In the genomic region with DNA sequence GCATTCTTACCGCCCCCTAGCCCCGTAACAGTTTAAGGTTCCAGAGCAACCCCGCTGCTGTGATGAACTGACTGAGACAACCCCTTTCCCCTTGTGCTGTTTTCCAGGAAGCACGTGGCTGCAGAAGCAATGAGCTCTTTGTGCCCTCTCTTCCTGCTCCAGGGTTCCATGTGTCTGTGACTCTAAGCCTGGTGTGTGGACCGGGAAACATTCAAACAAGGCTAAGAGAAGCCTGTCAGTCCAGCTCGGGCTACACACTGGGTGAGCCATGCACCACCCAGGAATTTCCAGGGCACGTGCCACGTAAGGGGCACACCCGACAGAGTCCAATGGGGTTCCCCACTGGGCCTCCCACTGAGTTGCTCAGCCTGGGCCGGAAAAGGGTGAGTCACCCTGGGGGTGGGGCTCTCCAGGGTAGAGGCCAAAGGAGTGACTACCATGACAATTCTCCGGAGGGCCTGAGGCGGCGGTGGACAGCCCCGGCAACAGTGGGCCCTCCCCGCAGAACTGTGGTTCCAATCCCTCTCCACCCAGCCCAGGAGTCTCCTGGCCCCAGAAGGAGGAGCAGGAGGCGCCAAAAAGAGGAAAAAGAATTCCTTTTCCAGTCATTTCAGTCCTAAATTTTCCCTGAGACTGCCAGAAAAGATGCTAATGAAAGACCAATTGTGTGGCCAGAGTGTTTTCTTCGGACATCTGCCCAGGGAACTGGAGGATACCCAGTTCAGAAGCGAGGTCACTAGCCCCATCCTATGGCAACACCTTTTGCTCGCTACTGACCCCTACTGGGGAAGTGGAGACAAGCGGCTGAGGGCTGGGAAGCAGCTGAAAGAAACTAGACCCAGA, we compare ENCODE assay signal across 1 cellular context.
A peak's percentile ranks its signal among the peaks of the same experiment; 100 is the strongest.
TF ChIP-seq lines count a peak whose summit lies in the region.

No MANE protein-coding gene starts in this region.

TF ChIP-seq in HEK293, 187 proteins besides CTCF, POLR2A, EP300 and RAD21 (continued from another document):
- no peak for TF ChIP-seq ZFP41 (tag by site-specific recombination; IDR thresholded peaks at IDR 0.05; ENCODE audit: borderline replicate concordance)
- no peak for TF ChIP-seq ZNF157 (tag by site-specific recombination; IDR thresholded peaks at IDR 0.05)
- 0 out of 2 replicates have a peak, but pooled peaks have one; percentile 42 for TF ChIP-seq KLF9 (tag by site-specific recombination; IDR thresholded peaks at IDR 0.05; ENCODE audit: low read depth)
- peak; percentile 33; the same call in 1 of the 2 replicates for TF ChIP-seq ZNF394 (tag by site-specific recombination; IDR thresholded peaks at IDR 0.05; ENCODE audit: borderline replicate concordance)
- TF ChIP-seq, protein P1, sequence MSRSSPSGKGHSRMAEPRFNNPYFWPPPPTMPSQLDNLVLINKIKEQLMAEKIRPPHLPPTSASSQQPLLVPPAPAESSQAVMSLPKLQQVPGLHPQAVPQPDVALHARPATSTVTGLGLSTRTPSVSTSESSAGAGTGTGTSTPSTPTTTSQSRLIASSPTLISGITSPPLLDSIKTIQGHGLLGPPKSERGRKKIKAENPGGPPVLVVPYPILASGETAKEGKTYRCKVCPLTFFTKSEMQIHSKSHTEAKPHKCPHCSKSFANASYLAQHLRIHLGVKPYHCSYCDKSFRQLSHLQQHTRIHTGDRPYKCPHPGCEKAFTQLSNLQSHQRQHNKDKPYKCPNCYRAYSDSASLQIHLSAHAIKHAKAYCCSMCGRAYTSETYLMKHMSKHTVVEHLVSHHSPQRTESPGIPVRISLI (tag by site-specific recombination; IDR thresholded peaks at IDR 0.05), result no peak
- 0 out of 2 replicates have a peak, but pooled peaks have one; percentile 30 for TF ChIP-seq ZNF423 (tag by site-specific recombination; IDR thresholded peaks at IDR 0.05)
- TF ChIP-seq, protein P2, sequence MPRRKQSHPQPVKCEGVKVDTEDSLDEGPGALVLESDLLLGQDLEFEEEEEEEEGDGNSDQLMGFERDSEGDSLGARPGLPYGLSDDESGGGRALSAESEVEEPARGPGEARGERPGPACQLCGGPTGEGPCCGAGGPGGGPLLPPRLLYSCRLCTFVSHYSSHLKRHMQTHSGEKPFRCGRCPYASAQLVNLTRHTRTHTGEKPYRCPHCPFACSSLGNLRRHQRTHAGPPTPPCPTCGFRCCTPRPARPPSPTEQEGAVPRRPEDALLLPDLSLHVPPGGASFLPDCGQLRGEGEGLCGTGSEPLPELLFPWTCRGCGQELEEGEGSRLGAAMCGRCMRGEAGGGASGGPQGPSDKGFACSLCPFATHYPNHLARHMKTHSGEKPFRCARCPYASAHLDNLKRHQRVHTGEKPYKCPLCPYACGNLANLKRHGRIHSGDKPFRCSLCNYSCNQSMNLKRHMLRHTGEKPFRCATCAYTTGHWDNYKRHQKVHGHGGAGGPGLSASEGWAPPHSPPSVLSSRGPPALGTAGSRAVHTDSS (tag by site-specific recombination; IDR thresholded peaks at IDR 0.05), result no peak
- TF ChIP-seq ZNF26 (tag by site-specific recombination; IDR thresholded peaks at IDR 0.05), result no peak
- TF ChIP-seq ZNF169 (tag by site-specific recombination; IDR thresholded peaks at IDR 0.05), result no peak
- TF ChIP-seq HOXA7 (CRISPR knock-in tag; IDR thresholded peaks at IDR 0.05; ENCODE audit: borderline replicate concordance), result no peak
- no peak for TF ChIP-seq EGR2 (tag by site-specific recombination; IDR thresholded peaks at IDR 0.05; ENCODE audit: low read depth)
- no peak for TF ChIP-seq ZNF19 (tag by site-specific recombination; IDR thresholded peaks at IDR 0.05; ENCODE audit: low read depth)
- TF ChIP-seq ZNF654 (tag by site-specific recombination; IDR thresholded peaks at IDR 0.05; ENCODE audit: low read depth), result peak; percentile 54
- no peak for TF ChIP-seq MEIS1 (CRISPR knock-in tag; IDR thresholded peaks at IDR 0.05; ENCODE audit: borderline replicate concordance)
- peak; percentile 90 for TF ChIP-seq GLIS2 (tag by site-specific recombination; IDR thresholded peaks at IDR 0.05)
- TF ChIP-seq ZNF600 (tag by site-specific recombination; IDR thresholded peaks at IDR 0.05), result 0 out of 2 replicates have a peak, but pooled peaks have one; percentile 9
- TF ChIP-seq MZF1 (tag by site-specific recombination; IDR thresholded peaks at IDR 0.05; ENCODE audit: borderline replicate concordance), result no peak
- TF ChIP-seq, protein P3, sequence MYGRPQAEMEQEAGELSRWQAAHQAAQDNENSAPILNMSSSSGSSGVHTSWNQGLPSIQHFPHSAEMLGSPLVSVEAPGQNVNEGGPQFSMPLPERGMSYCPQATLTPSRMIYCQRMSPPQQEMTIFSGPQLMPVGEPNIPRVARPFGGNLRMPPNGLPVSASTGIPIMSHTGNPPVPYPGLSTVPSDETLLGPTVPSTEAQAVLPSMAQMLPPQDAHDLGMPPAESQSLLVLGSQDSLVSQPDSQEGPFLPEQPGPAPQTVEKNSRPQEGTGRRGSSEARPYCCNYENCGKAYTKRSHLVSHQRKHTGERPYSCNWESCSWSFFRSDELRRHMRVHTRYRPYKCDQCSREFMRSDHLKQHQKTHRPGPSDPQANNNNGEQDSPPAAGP (tag by site-specific recombination; IDR thresholded peaks at IDR 0.05), result peak; percentile 68
- no peak for TF ChIP-seq OVOL3 (tag by site-specific recombination; IDR thresholded peaks at IDR 0.05)
- peak; percentile 56 for TF ChIP-seq ZEB2 (tag by site-specific recombination; IDR thresholded peaks at IDR 0.05)
- TF ChIP-seq, protein P4, sequence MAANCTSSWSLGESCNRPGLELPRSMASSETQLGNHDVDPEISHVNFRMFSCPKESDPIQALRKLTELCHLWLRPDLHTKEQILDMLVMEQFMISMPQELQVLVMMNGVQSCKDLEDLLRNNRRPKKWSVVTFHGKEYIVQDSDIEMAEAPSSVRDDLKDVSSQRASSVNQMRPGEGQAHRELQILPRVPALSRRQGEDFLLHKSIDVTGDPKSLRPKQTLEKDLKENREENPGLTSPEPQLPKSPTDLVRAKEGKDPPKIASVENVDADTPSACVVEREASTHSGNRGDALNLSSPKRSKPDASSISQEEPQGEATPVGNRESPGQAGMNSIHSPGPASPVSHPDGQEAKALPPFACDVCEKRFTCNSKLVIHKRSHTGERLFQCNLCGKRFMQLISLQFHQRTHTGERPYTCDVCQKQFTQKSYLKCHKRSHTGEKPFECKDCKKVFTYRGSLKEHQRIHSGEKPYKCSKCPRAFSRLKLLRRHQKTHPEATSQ (tag by site-specific recombination; IDR thresholded peaks at IDR 0.05), result no peak
- TF ChIP-seq, protein P5, sequence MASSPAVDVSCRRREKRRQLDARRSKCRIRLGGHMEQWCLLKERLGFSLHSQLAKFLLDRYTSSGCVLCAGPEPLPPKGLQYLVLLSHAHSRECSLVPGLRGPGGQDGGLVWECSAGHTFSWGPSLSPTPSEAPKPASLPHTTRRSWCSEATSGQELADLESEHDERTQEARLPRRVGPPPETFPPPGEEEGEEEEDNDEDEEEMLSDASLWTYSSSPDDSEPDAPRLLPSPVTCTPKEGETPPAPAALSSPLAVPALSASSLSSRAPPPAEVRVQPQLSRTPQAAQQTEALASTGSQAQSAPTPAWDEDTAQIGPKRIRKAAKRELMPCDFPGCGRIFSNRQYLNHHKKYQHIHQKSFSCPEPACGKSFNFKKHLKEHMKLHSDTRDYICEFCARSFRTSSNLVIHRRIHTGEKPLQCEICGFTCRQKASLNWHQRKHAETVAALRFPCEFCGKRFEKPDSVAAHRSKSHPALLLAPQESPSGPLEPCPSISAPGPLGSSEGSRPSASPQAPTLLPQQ (tag by site-specific recombination; IDR thresholded peaks at IDR 0.05), result peak; percentile 63
- TF ChIP-seq ZNF473 (tag by site-specific recombination; IDR thresholded peaks at IDR 0.05), result no peak
- TF ChIP-seq, protein P6, sequence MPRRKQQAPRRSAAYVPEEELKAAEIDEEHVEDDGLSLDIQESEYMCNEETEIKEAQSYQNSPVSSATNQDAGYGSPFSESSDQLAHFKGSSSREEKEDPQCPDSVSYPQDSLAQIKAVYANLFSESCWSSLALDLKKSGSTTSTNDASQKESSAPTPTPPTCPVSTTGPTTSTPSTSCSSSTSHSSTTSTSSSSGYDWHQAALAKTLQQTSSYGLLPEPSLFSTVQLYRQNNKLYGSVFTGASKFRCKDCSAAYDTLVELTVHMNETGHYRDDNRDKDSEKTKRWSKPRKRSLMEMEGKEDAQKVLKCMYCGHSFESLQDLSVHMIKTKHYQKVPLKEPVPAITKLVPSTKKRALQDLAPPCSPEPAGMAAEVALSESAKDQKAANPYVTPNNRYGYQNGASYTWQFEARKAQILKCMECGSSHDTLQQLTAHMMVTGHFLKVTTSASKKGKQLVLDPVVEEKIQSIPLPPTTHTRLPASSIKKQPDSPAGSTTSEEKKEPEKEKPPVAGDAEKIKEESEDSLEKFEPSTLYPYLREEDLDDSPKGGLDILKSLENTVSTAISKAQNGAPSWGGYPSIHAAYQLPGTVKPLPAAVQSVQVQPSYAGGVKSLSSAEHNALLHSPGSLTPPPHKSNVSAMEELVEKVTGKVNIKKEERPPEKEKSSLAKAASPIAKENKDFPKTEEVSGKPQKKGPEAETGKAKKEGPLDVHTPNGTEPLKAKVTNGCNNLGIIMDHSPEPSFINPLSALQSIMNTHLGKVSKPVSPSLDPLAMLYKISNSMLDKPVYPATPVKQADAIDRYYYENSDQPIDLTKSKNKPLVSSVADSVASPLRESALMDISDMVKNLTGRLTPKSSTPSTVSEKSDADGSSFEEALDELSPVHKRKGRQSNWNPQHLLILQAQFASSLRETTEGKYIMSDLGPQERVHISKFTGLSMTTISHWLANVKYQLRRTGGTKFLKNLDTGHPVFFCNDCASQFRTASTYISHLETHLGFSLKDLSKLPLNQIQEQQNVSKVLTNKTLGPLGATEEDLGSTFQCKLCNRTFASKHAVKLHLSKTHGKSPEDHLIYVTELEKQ (tag by site-specific recombination; IDR thresholded peaks at IDR 0.05; ENCODE audit: borderline replicate concordance), result no peak
- TF ChIP-seq HIC1 (tag by site-specific recombination; IDR thresholded peaks at IDR 0.05), result peak; percentile 95
- peak; percentile 68 for TF ChIP-seq PATZ1 (tag by site-specific recombination; IDR thresholded peaks at IDR 0.05)
- peak; percentile 73; the same call in 1 of the 2 replicates for TF ChIP-seq ZFP69B (tag by site-specific recombination; IDR thresholded peaks at IDR 0.05)
- peak; percentile 71 for TF ChIP-seq KLF1 (tag by site-specific recombination; IDR thresholded peaks at IDR 0.05)
- peak; percentile 57; the same call in 1 of the 2 replicates for TF ChIP-seq ZNF629 (tag by site-specific recombination; IDR thresholded peaks at IDR 0.05)
- peak; percentile 98 for TF ChIP-seq GLIS1 (tag by site-specific recombination; IDR thresholded peaks at IDR 0.05)
- peak; percentile 47 for TF ChIP-seq ZFHX2 (tag by site-specific recombination; conservative IDR thresholded peaks at IDR 0.05)
- TF ChIP-seq ZNF76 (tag by site-specific recombination; IDR thresholded peaks at IDR 0.05; ENCODE audit: borderline replicate concordance, low read depth), result no peak
- no peak for TF ChIP-seq ZNF747 (tag by site-specific recombination; IDR thresholded peaks at IDR 0.05)
- TF ChIP-seq KLF10 (tag by site-specific recombination; IDR thresholded peaks at IDR 0.05), result peak; percentile 73
- no peak for TF ChIP-seq ZNF610 (tag by site-specific recombination; IDR thresholded peaks at IDR 0.05; ENCODE audit: borderline replicate concordance)
- TF ChIP-seq ZBTB20 (tag by site-specific recombination; IDR thresholded peaks at IDR 0.05), result peak; percentile 70; the same call in 1 of the 2 replicates
- peak; percentile 75 for TF ChIP-seq KLF16 (tag by site-specific recombination; IDR thresholded peaks at IDR 0.05)
- TF ChIP-seq ZBTB8A (tag by site-specific recombination; IDR thresholded peaks at IDR 0.05), result peak; percentile 55; the same call in 1 of the 2 replicates
- no peak for TF ChIP-seq ZXDB (tag by site-specific recombination; IDR thresholded peaks at IDR 0.05)
- TF ChIP-seq ZNF133 (tag by site-specific recombination; IDR thresholded peaks at IDR 0.05), result no peak
